20 cellular contexts compared by ENCODE assay signal in genomic region chr20:61696181-61696735, GRCh38.
DNase-seq lines count a peak whose midpoint lies in the region; ATAC-seq, FAIRE-seq and TF ChIP-seq lines count a peak whose summit lies in the region.
"Had no signal": no experiment of that assay in that cellular context is flagged by ENCODE, and none has a peak within 500 bp of the region (broad histone marks: within the 10 kb centered on the region; RNA-seq: fewer than 3 reads in every experiment).

No MANE protein-coding gene starts in this region.

- no peak overlapping the region for H2AK5ac ChIP-seq in trophoblast cell (ENCODE audit: low read length)

- H3K4me2 ChIP-seq in trophoblast cell (ENCODE audit: low read length): no peak overlapping the region

- no peaks in the 10 kb centered on the region for H3K27me3 ChIP-seq in trophoblast cell (ENCODE audit: insufficient read depth, low read length)

- H3K4ac ChIP-seq in trophoblast cell (ENCODE audit: low read depth, low read length): no peak overlapping the region

- H3K36me3 Mint-ChIP-seq in brain (peaks cover 7% of the 10 kb centered on the region), neural crest cell (ENCODE audit: low read depth) (no peaks in the 10 kb centered on the region)
- H3K36me3 Mint-ChIP-seq: CD4-positive, alpha-beta memory T cell had no signal

- peak; percentile 56 for DNase-seq in kidney
- DNase-seq in neural crest cell (ENCODE audit: low read depth, low spot score): no peak
- DNase-seq in trophoblast cell: no peak
- DNase-seq in stimulated activated CD4-positive, alpha-beta T cell treated with anti-CD3 and anti-CD28 coated beads, Interleukin-4, amount 100 ng/mL, for 1 hour: no peak
- DNase-seq: ACHN; CD4-positive, alpha-beta memory T cell; DMS153; DMS79; GDM1; GOT3; H7; HFFc6 had no signal

- H3K27ac Mint-ChIP-seq in brain: peak overlapping the region in 3 of 5 experiments; percentile 6 to 98 (median 89)
- peak overlapping the region; percentile 27 for H3K27ac Mint-ChIP-seq in neural crest cell (ENCODE audit: unreplicated experiment)
- H3K27ac Mint-ChIP-seq: CD4-positive, alpha-beta memory T cell; HFFc6 had no signal

- no peaks in the 10 kb centered on the region for H3K9me3 ChIP-seq in kidney (ENCODE audit: control insufficient read depth in 1 of 2, low read length in 2 of 2)
- H3K9me3 ChIP-seq in trophoblast cell (ENCODE audit: insufficient read depth, low read depth, low read length): peaks cover 3% of the 10 kb centered on the region

- no peak overlapping the region for H3K14ac ChIP-seq in trophoblast cell (ENCODE audit: low read length)

- no peak overlapping the region for H2BK5ac ChIP-seq in trophoblast cell (ENCODE audit: low read depth, low read length, poor library complexity)

- H3K27ac ChIP-seq in kidney (ENCODE audit: low read depth in 2 of 2, low read length in 2 of 2) (no peak overlapping the region), trophoblast cell (ENCODE audit: low read depth, low read length) (no peak overlapping the region)
- H3K27ac ChIP-seq: C4-2B had no signal

- no peaks in the 10 kb centered on the region for H3K79me2 ChIP-seq in trophoblast cell (ENCODE audit: control insufficient read depth, insufficient read depth, low read length, poor library complexity)

- H3K27me3 Mint-ChIP-seq in brain: peaks cover 2% of the 10 kb centered on the region
- H3K27me3 Mint-ChIP-seq in neural crest cell (ENCODE audit: low read depth): no peaks in the 10 kb centered on the region

- H3K18ac ChIP-seq in trophoblast cell (ENCODE audit: low read length): no peak overlapping the region

- ATAC-seq in HG03571 (IDR thresholded peaks at IDR 0.05; ENCODE audit: unreplicated experiment): no peak
- no peak for ATAC-seq in HG03108 (IDR thresholded peaks at IDR 0.05; ENCODE audit: unreplicated experiment)
- ATAC-seq: HCT116 had no signal

- TF ChIP-seq CTCF in brain (conservative IDR thresholded peaks at IDR 0.05) (no peak), kidney (IDR thresholded peaks at IDR 0.05; ENCODE audit: borderline replicate concordance, extremely low read depth, insufficient read depth) (no peak), neural crest cell (conservative IDR thresholded peaks at IDR 0.05) (no peak)

- no CpG with 5 or more reads among the region's 10 CpGs for WGBS in trophoblast cell (ENCODE audit: extremely low coverage, insufficient coverage, insufficient read length)

- no peaks in the 10 kb centered on the region for H3K4me1 ChIP-seq in kidney (ENCODE audit: control insufficient read depth in 1 of 2, insufficient read depth in 1 of 2, low read depth in 1 of 2, low read length in 2 of 2)
- peaks cover 0 to 10% of the 10 kb centered on the region in 2 experiments for H3K4me1 ChIP-seq in trophoblast cell (ENCODE audit: control insufficient read depth in 1 of 2, insufficient read depth in 2 of 2, low read length in 2 of 2)

- no peak overlapping the region for H3K23ac ChIP-seq in trophoblast cell (ENCODE audit: low read length)

- H3K36me3 ChIP-seq in kidney (ENCODE audit: control insufficient read depth in 1 of 2, insufficient read depth in 2 of 2, low read length in 2 of 2): no peaks in the 10 kb centered on the region
- no peaks in the 10 kb centered on the region for H3K36me3 ChIP-seq in trophoblast cell (ENCODE audit: control insufficient read depth in 1 of 2, insufficient read depth in 2 of 2, low read length in 2 of 2)

- no peak overlapping the region for H4K91ac ChIP-seq in trophoblast cell (ENCODE audit: low read depth, low read length)

- intact Hi-C loops in kidney (cut with DNase I): no loop called here

- no peak overlapping the region for H2AFZ ChIP-seq in trophoblast cell (ENCODE audit: insufficient read depth, low read length, poor library complexity)

- H2BK120ac ChIP-seq in trophoblast cell (ENCODE audit: insufficient read depth, low read length, poor library complexity): no peak overlapping the region

- no peak overlapping the region for H4K8ac ChIP-seq in trophoblast cell (ENCODE audit: low read depth, low read length)

- H3K9ac ChIP-seq in kidney (ENCODE audit: low read length in 2 of 2) (no peak overlapping the region), trophoblast cell (ENCODE audit: low read length) (no peak overlapping the region)

- H3K4me3 ChIP-seq in kidney (ENCODE audit: low read length in 2 of 2) (no peak overlapping the region), trophoblast cell (ENCODE audit: low read depth, low read length) (peak overlapping the region; percentile 14)

- no peak overlapping the region for H2BK12ac ChIP-seq in trophoblast cell (ENCODE audit: low read length)

- H3K4me1 Mint-ChIP-seq in brain (peaks cover 62% of the 10 kb centered on the region), neural crest cell (peaks cover 21% of the 10 kb centered on the region)
- H3K4me1 Mint-ChIP-seq: CD4-positive, alpha-beta memory T cell had no signal

- no peak for FAIRE-seq in kidney (lab: Jason Lieb, UNC)
- FAIRE-seq: A204.1, GM12892, GM18507 had no signal

- peaks cover 0 to 3% (median 0%) of the 10 kb centered on the region in 5 experiments for H3K9me3 Mint-ChIP-seq in brain
- H3K9me3 Mint-ChIP-seq in neural crest cell: no peaks in the 10 kb centered on the region
- H3K9me3 Mint-ChIP-seq: CD4-positive, alpha-beta memory T cell had no signal

- no peak overlapping the region for H4K12ac ChIP-seq in trophoblast cell (ENCODE audit: low read depth, low read length)

- no peaks in the 10 kb centered on the region for H3K79me1 ChIP-seq in trophoblast cell (ENCODE audit: low read length)

- H3K4me3 Mint-ChIP-seq in brain: no peak overlapping the region
- H3K4me3 Mint-ChIP-seq in neural crest cell: no peak overlapping the region
- H3K4me3 Mint-ChIP-seq: CD4-positive, alpha-beta memory T cell; HFFc6 had no signal
